Comparison of ENCODE assay signal across 19 cellular contexts in genomic region chr17:67411396-67411795, GRCh38. TPM values are rescaled to one million over a fixed set of nuclear protein-coding genes. Genes with fewer than 3 reads are reported as not detected.
DNase-seq lines count a peak whose midpoint lies in the region; ATAC-seq and TF ChIP-seq lines count a peak whose summit lies in the region.
"Had no signal": no experiment of that assay in that cellular context is flagged by ENCODE, and none has a peak within 500 bp of the region (broad histone marks: within the 10 kb centered on the region; RNA-seq: fewer than 3 reads in every experiment).

No MANE protein-coding gene starts in this region.

- H3K4me1 Mint-ChIP-seq in stimulated activated naive CD8-positive, alpha-beta T cell treated with anti-CD3 and anti-CD28 coated beads, Interleukin-15, amount 100 ng/mL, for 72 hours, result peaks cover 75% of the 10 kb centered on the region
- H3K4me1 Mint-ChIP-seq in glutamatergic neuron (ENCODE audit: low read depth, unreplicated experiment), result no peaks in the 10 kb centered on the region

- H3K27me3 Mint-ChIP-seq in stimulated activated naive CD8-positive, alpha-beta T cell treated with anti-CD3 and anti-CD28 coated beads, Interleukin-15, amount 100 ng/mL, for 72 hours, result no peaks in the 10 kb centered on the region
- H3K27me3 Mint-ChIP-seq in glutamatergic neuron (ENCODE audit: unreplicated experiment), result no peaks in the 10 kb centered on the region

- H3K36me3 Mint-ChIP-seq in glutamatergic neuron (ENCODE audit: unreplicated experiment), result peaks cover 10% of the 10 kb centered on the region

- H3K9me3 Mint-ChIP-seq in stimulated activated naive CD8-positive, alpha-beta T cell treated with anti-CD3 and anti-CD28 coated beads, Interleukin-15, amount 100 ng/mL, for 72 hours, result peaks cover 0 to 6% of the 10 kb centered on the region in 2 donors
- peaks cover 2% of the 10 kb centered on the region for H3K9me3 Mint-ChIP-seq in glutamatergic neuron (ENCODE audit: unreplicated experiment)

- H3K4me3 Mint-ChIP-seq in stimulated activated naive CD8-positive, alpha-beta T cell treated with anti-CD3 and anti-CD28 coated beads, Interleukin-15, amount 100 ng/mL, for 72 hours, result no peak overlapping the region
- H3K4me3 Mint-ChIP-seq in glutamatergic neuron (ENCODE audit: unreplicated experiment), result no peak overlapping the region

- ATAC-seq in stimulated activated naive CD8-positive, alpha-beta T cell treated with anti-CD3 and anti-CD28 coated beads, Interleukin-15, Interleukin-2, amounts not matched to agents 100 U/mL and 50 U/mL, for 24 hours, result peak; percentile 33
- no peak for ATAC-seq in stimulated activated naive CD8-positive, alpha-beta T cell treated with anti-CD3 and anti-CD28 coated beads, Interleukin-15, amount 100 ng/mL, for 72 hours
- no peak for ATAC-seq in left lobe of liver
- no peak for ATAC-seq in foreskin keratinocyte
- ATAC-seq: heart left ventricle, K562 had no signal

- H3K27ac Mint-ChIP-seq in stimulated activated naive CD8-positive, alpha-beta T cell treated with anti-CD3 and anti-CD28 coated beads, Interleukin-15, amount 100 ng/mL, for 72 hours, result peak overlapping the region in 1 of 2 donors; percentile 64
- no peak overlapping the region for H3K27ac Mint-ChIP-seq in glutamatergic neuron (ENCODE audit: unreplicated experiment)

- H3K4me1 ChIP-seq in foreskin keratinocyte, result peaks cover 8% of the 10 kb centered on the region
- H3K4me1 ChIP-seq: SJSA1, suprapubic skin had no signal

- no peak for DNase-seq in stimulated activated naive CD8-positive, alpha-beta T cell treated with anti-CD3 and anti-CD28 coated beads, Interleukin-15, Interleukin-2, amounts not matched to agents 100 U/mL and 50 U/mL, for 24 hours
- no peak for DNase-seq in stimulated activated naive CD8-positive, alpha-beta T cell treated with anti-CD3 and anti-CD28 coated beads, Interleukin-15, amount 100 ng/mL, for 72 hours
- peak; percentile 76 for DNase-seq in SKM-1 (lab: John Stamatoyannopoulos, UW; ENCODE audit: unreplicated experiment)
- DNase-seq in left lobe of liver (ENCODE audit: low spot score), result peak; percentile 41
- no peak for DNase-seq in glutamatergic neuron
- DNase-seq in foreskin keratinocyte, result no peak
- no peak for DNase-seq in NCI-H128 (lab: John Stamatoyannopoulos, UW; ENCODE audit: unreplicated experiment)
- DNase-seq: activated CD4-positive, CD25-positive, alpha-beta regulatory T cell treated with anti-CD3 and anti-CD28 coated beads, Interleukin-2, amount 50 U/mL, for 72 hours; activated naive CD4-positive, alpha-beta T cell treated with Interleukin-2 at 50 U/mL for 16 hours; COR-L47; NCI-H1105 treated with DMSO at 0.1 percent for 48 hours; NCI-H2171; PC-9; retina; T1000 had no signal

- H3K27me3 ChIP-seq in foreskin keratinocyte, result no peaks in the 10 kb centered on the region
- H3K27me3 ChIP-seq: heart left ventricle, SJSA1, suprapubic skin had no signal

- TF ChIP-seq CTCF in glutamatergic neuron (IDR thresholded peaks at IDR 0.05; ENCODE audit: partially characterized antibody, unreplicated experiment), result no peak
- no peak for TF ChIP-seq CTCF in foreskin keratinocyte (conservative IDR thresholded peaks at IDR 0.05)

- no peak overlapping the region for H3K27ac ChIP-seq in foreskin keratinocyte
- H3K27ac ChIP-seq: heart left ventricle, PC-9, SJSA1, suprapubic skin had no signal

RNA-seq across cellular contexts. Expression of gene PITPNC1, which starts 34.3 kb away (rescaled TPM):
- 13.1 TPM for total RNA-seq in left lobe of liver
- 40.3 TPM for total RNA-seq in glutamatergic neuron (ENCODE audit: unreplicated experiment)
- total RNA-seq in foreskin keratinocyte, result 58.4 and 64.8 TPM in 2 replicates
- polyA plus RNA-seq in foreskin keratinocyte, result 56.4 and 57.3 TPM in 2 replicates

RNA-seq across cellular contexts. Expression of gene PSMD12, which starts 45.0 kb away (rescaled TPM):
- 28.1 TPM for total RNA-seq in left lobe of liver
- 55.7 TPM for total RNA-seq in glutamatergic neuron (ENCODE audit: unreplicated experiment)
- 55.1 and 66.5 TPM in 2 replicates for total RNA-seq in foreskin keratinocyte
- 39.9 and 50.6 TPM in 2 replicates for polyA plus RNA-seq in foreskin keratinocyte

Comparison
In these comparisons a context has a peak if more than half of its experiments do, and no peak if none do; other contexts are left out.
1. DNase-seq: peak in SKM-1 (single experiment) and left lobe of liver (single experiment); none in stimulated activated naive CD8-positive, alpha-beta T cell treated with anti-CD3 and anti-CD28 coated beads, Interleukin-15, Interleukin-2, amounts not matched to agents 100 U/mL and 50 U/mL, for 24 hours (single experiment), stimulated activated naive CD8-positive, alpha-beta T cell treated with anti-CD3 and anti-CD28 coated beads, Interleukin-15, amount 100 ng/mL, for 72 hours (0 of 2), glutamatergic neuron (single experiment), foreskin keratinocyte (0 of 2) and NCI-H128 (single experiment).